In genomic region chr11:64278576-64279190, GRCh38 we compare ENCODE assay signal across 1 cellular context.
TF ChIP-seq lines count a peak whose summit lies in the region.

No MANE protein-coding gene starts in this region.

TF ChIP-seq in K562, 482 proteins besides CTCF, POLR2A, EP300 and RAD21:
- no peak for TF ChIP-seq SMAD3 (CRISPR knock-in tag; conservative IDR thresholded peaks at IDR 0.05)
- TF ChIP-seq ZNF740 (CRISPR knock-in tag; IDR thresholded peaks at IDR 0.05): no peak
- TF ChIP-seq ZNF740 (tag; IDR thresholded peaks at IDR 0.05): no peak
